In genomic region chr12:53267309-53268008, GRCh38 we compare ENCODE assay signal across 8 cellular contexts. TPM values are rescaled to one million over a fixed set of nuclear protein-coding genes. Genes with fewer than 3 reads are reported as not detected.
A peak's percentile ranks its signal among the peaks of the same experiment; 100 is the strongest.
DNase-seq lines count a peak whose midpoint lies in the region; ATAC-seq, FAIRE-seq and TF ChIP-seq lines count a peak whose summit lies in the region.

No MANE protein-coding gene starts in this region.

- H3K4me3 ChIP-seq in MM.1S (ENCODE audit: low read length) (peak overlapping the region; percentile 80), HepG2 (replicated peaks in 1 of 3; ENCODE audit: insufficient read depth in 1 of 3, low read depth in 2 of 3, low read length in 3 of 3) (peak overlapping the region; percentile 77 to 96 (median 91))

- ATAC-seq in GM18861 (IDR thresholded peaks at IDR 0.05; ENCODE audit: unreplicated experiment): peak; percentile 17
- peak; percentile 48 to 57 for ATAC-seq in activated naive CD4-positive, alpha-beta T cell treated with anti-CD3 and anti-CD28 coated beads, Interleukin-2, amount 50 U/mL, for 72 hours
- ATAC-seq in HepG2: peak; percentile 29

- no peaks in the 10 kb centered on the region for H3K36me3 ChIP-seq in MM.1S (replicated peaks; ENCODE audit: insufficient read depth, low read length)
- peaks cover 3 to 6% of the 10 kb centered on the region in 2 experiments; a peak in 2 of 5 replicates for H3K36me3 ChIP-seq in HepG2 (replicated peaks in 1 of 2; ENCODE audit: control insufficient read depth in 1 of 2, insufficient read depth in 2 of 2, low read length in 2 of 2)

- no peak for FAIRE-seq in HepG2 (lab: Jason Lieb, UNC)

- H3K9me3 ChIP-seq in MM.1S (replicated peaks; ENCODE audit: insufficient read depth, low read length) (no peaks in the 10 kb centered on the region), HepG2 (ENCODE audit: low read length) (no peaks in the 10 kb centered on the region)

- H3K4me1 ChIP-seq in MM.1S (ENCODE audit: low read length): peaks cover 6% of the 10 kb centered on the region
- H3K4me1 ChIP-seq in HepG2 (ENCODE audit: insufficient read depth, low read length): peaks cover 28% of the 10 kb centered on the region

- H3K27me3 ChIP-seq in MM.1S (replicated peaks; ENCODE audit: insufficient read depth, low read length): no peaks in the 10 kb centered on the region
- H3K27me3 ChIP-seq in HepG2 (ENCODE audit: control insufficient read depth in 1 of 2, insufficient read depth in 2 of 2, low read length in 2 of 2): no peaks in the 10 kb centered on the region

- no peak for TF ChIP-seq POLR2A in HepG2 (IDR thresholded peaks at IDR 0.05; ENCODE audit: insufficient read depth in 1 of 2, low read depth in 2 of 2, low read length in 2 of 2)

- in situ Hi-C loops in HepG2 (cut with HindIII; ENCODE audit: extremely low pct_ligation_motif_present, low pct_unique_long_range_greater_than_20kb): loop anchor here (5.0 kb wide), 1 partner anchor 50 kb away; no protein-coding TSS in a partner anchor

- no TSS peak for BruUV-seq in HepG2 (replicated peaks; lab: Mats Ljungman, UMichigan)

- no peak for TF ChIP-seq RAD21 in HepG2 (CRISPR knock-in tag; IDR thresholded peaks at IDR 0.05)

- H3K9ac ChIP-seq in MM.1S (ENCODE audit: low read length) (peak overlapping the region; percentile 68; the same call in 1 of the 2 replicates), HepG2 (ENCODE audit: insufficient read depth, low read depth, low read length) (peak overlapping the region; percentile 66; the same call in 1 of the 2 replicates)

- 41% methylated on average over 17 of the region's 17 CpGs for WGBS in HepG2 (ENCODE audit: low lambda C conversion rate)

- no peaks in the 10 kb centered on the region for H3K9me2 ChIP-seq in MM.1S (replicated peaks; ENCODE audit: insufficient read depth, low read length)

- POLR2A ChIA-PET in HepG2 (lab: Yijun Ruan, JAX): interaction anchor here (0.8 to 2.7 kb wide), 9 partner anchors 13 to 188 kb away, joined by 3 to 12 read pairs (median 3); partner anchors contain the start of genes AAAS, CSAD, PFDN5 and SPRYD3

- intact Hi-C loops in HepG2 (cut with micrococcal nuclease; ENCODE audit: unreplicated experiment): loop anchor here (1.0 kb wide), 1 partner anchor 54 kb away; no protein-coding TSS in a partner anchor

- H4K20me1 ChIP-seq in MM.1S (ENCODE audit: insufficient read depth, low read length) (no peaks in the 10 kb centered on the region), HepG2 (ENCODE audit: insufficient read depth, low read length) (no peaks in the 10 kb centered on the region)

- H3K4me2 ChIP-seq in MM.1S (ENCODE audit: low read depth, low read length) (peak overlapping the region; percentile 96), HepG2 (ENCODE audit: low read depth, low read length) (peak overlapping the region; percentile 82)

- peak overlapping the region; percentile 43; the same call in 1 of the 2 replicates for H3K27ac ChIP-seq in MM.1S (ENCODE audit: low read length)
- H3K27ac ChIP-seq in HepG2 (ENCODE audit: extremely low read length, insufficient read depth, low read length): no peak overlapping the region

- H3F3A ChIP-seq in MM.1S (ENCODE audit: insufficient read depth, low read length): peaks cover 6% of the 10 kb centered on the region; the same call in 1 of the 2 replicates

- H3K27ac Mint-ChIP-seq in activated naive CD4-positive, alpha-beta T cell treated with anti-CD3 and anti-CD28 coated beads, Interleukin-2, amount 50 U/mL, for 72 hours: peak overlapping the region; percentile 94 to 100

- H2AFZ ChIP-seq in MM.1S (ENCODE audit: low read length): peak overlapping the region; percentile 62
- peak overlapping the region; percentile 55 for H2AFZ ChIP-seq in HepG2 (ENCODE audit: low read length)

- peaks cover 26 to 35% of the 10 kb centered on the region in 2 donors for H3K36me3 Mint-ChIP-seq in activated naive CD4-positive, alpha-beta T cell treated with anti-CD3 and anti-CD28 coated beads, Interleukin-2, amount 50 U/mL, for 72 hours

- TF ChIP-seq CTCF in MM.1S (IDR thresholded peaks at IDR 0.05; ENCODE audit: low read length) (no peak), HepG2 (CRISPR knock-in tag; IDR thresholded peaks at IDR 0.05) (no peak)

- DNase-seq in MM.1S (no peak), HepG2 (ENCODE audit: low spot score) (no peak), GM03348 (ENCODE audit: low spot score) (no peak), NCI-H1105 treated with DMSO at 0.1 percent for 48 hours (lab: John Stamatoyannopoulos, UW) (no peak), NCI-H345 treated with DMSO at 0.1 percent for 48 hours (lab: John Stamatoyannopoulos, UW; ENCODE audit: unreplicated experiment) (no peak)
- no peak for DNase-seq in activated naive CD4-positive, alpha-beta T cell treated with anti-CD3 and anti-CD28 coated beads, Interleukin-2, amount 50 U/mL, for 72 hours (ENCODE audit: low spot score in 2 of 2)
- peak; percentile 17 for DNase-seq in stimulated activated naive CD4-positive, alpha-beta T cell treated with Interleukin-2 at 50 U/mL for 16 hours (lab: John Stamatoyannopoulos, UW)

- H3K79me2 ChIP-seq in MM.1S (ENCODE audit: low read length) (peaks cover 33% of the 10 kb centered on the region), HepG2 (ENCODE audit: insufficient read depth, low read length) (peaks cover 12% of the 10 kb centered on the region)

- no peak for TF ChIP-seq EP300 in HepG2 (IDR thresholded peaks at IDR 0.05; ENCODE audit: low read depth in 2 of 2, low read length in 2 of 2)
- no peak for TF ChIP-seq EP300 in HepG2 (CRISPR knock-in tag; IDR thresholded peaks at IDR 0.05; ENCODE audit: borderline replicate concordance)

- no peaks in the 10 kb centered on the region for H3K9me3 Mint-ChIP-seq in activated naive CD4-positive, alpha-beta T cell treated with anti-CD3 and anti-CD28 coated beads, Interleukin-2, amount 50 U/mL, for 72 hours

- CTCF ChIA-PET in HepG2 (lab: Yijun Ruan, JAX; ENCODE audit: low intra/inter-chr PET ratio, low total read pairs): interaction anchor here (0.9 kb wide), 1 partner anchor 55 kb away, joined by 5 read pairs; no protein-coding TSS in a partner anchor

RNA-seq across cellular contexts. Expression of gene ESPL1, which starts 0.6 kb away (rescaled TPM):
- 10 to 100 TPM; 32.8 to 76.3 TPM for total RNA-seq in activated naive CD4-positive, alpha-beta T cell treated with anti-CD3 and anti-CD28 coated beads, Interleukin-2, amount 50 U/mL, for 72 hours
- total RNA-seq in HepG2 (2016; rRNA removed; fragmentation: Illumina TruSeq; extraction: Trizol): 11.5 and 11.6 TPM in 2 replicates
- total RNA-seq in HepG2 (2016; cell fraction: cytosol; rRNA removed; fragmentation: Illumina TruSeq; extraction: Trizol; ENCODE audit: low read depth): 2.5 and 2.8 TPM in 2 replicates
- 11.5 and 12.0 TPM in 2 replicates for total RNA-seq in HepG2 (2016; cell fraction: insoluble cytoplasmic fraction; rRNA removed; fragmentation: Illumina TruSeq; extraction: Trizol)
- total RNA-seq in HepG2 (2016; cell fraction: membrane; rRNA removed; fragmentation: Illumina TruSeq; extraction: Trizol): 3.1 and 4.2 TPM in 2 replicates
- total RNA-seq in HepG2 (2016; cell fraction: nucleus; rRNA removed; fragmentation: Illumina TruSeq; extraction: Trizol): 16.7 and 24.8 TPM in 2 replicates
- 5.3 and 5.8 TPM in 2 replicates for polyA plus RNA-seq in HepG2 (2011; rRNA removed)
- polyA plus RNA-seq in HepG2 (2011; cell fraction: cytosol; rRNA removed): 1.9 and 3.3 TPM in 2 replicates
- 22.2 and 36.2 TPM in 2 replicates for polyA plus RNA-seq in HepG2 (2011; cell fraction: nucleus; rRNA removed)
- 2.4 and 4.2 TPM in 2 replicates for polyA plus RNA-seq in HepG2 (2012)
- 0.60 and 0.89 TPM in 2 replicates for polyA plus RNA-seq in HepG2 (2016; cell fraction: cytosol; fragmentation: Illumina TruSeq; extraction: Trizol; ENCODE audit: low read depth)
- 5.1 and 8.7 TPM in 2 replicates for polyA plus RNA-seq in HepG2 (2016; cell fraction: insoluble cytoplasmic fraction; fragmentation: Illumina TruSeq; extraction: Trizol; ENCODE audit: low read depth)
- 1.7 and 1.8 TPM in 2 replicates for polyA plus RNA-seq in HepG2 (2016; cell fraction: membrane; fragmentation: Illumina TruSeq; extraction: Trizol; ENCODE audit: low read depth)
- polyA plus RNA-seq in HepG2 (2016; cell fraction: nucleus; fragmentation: Illumina TruSeq; extraction: Trizol; ENCODE audit: insufficient read depth, low read depth): 41.3 and 46.0 TPM in 2 replicates
- polyA minus RNA-seq in HepG2 (2011; rRNA and poly(A)+ RNA removed; ENCODE audit: low replicate concordance): 14.1 and 75.7 TPM in 2 replicates
- polyA minus RNA-seq in HepG2 (2011; cell fraction: cytosol; rRNA and poly(A)+ RNA removed): 2.5 and 3.9 TPM in 2 replicates
- polyA minus RNA-seq in HepG2 (2011; cell fraction: nucleus; rRNA and poly(A)+ RNA removed): 13.1 and 16.0 TPM in 2 replicates

RNA-seq across cellular contexts. Expression of gene PFDN5, which starts 27.9 kb away (rescaled TPM):
- total RNA-seq in activated naive CD4-positive, alpha-beta T cell treated with anti-CD3 and anti-CD28 coated beads, Interleukin-2, amount 50 U/mL, for 72 hours: 100 to 1,000 TPM; 334 to 355 TPM
- total RNA-seq in HepG2 (2016; rRNA removed; fragmentation: Illumina TruSeq; extraction: Trizol): 462 and 578 TPM in 2 replicates
- 461 and 472 TPM in 2 replicates for total RNA-seq in HepG2 (2016; cell fraction: cytosol; rRNA removed; fragmentation: Illumina TruSeq; extraction: Trizol; ENCODE audit: low read depth)
- 478 and 604 TPM in 2 replicates for total RNA-seq in HepG2 (2016; cell fraction: insoluble cytoplasmic fraction; rRNA removed; fragmentation: Illumina TruSeq; extraction: Trizol)
- total RNA-seq in HepG2 (2016; cell fraction: membrane; rRNA removed; fragmentation: Illumina TruSeq; extraction: Trizol): 502 and 534 TPM in 2 replicates
- total RNA-seq in HepG2 (2016; cell fraction: nucleus; rRNA removed; fragmentation: Illumina TruSeq; extraction: Trizol): 239 and 246 TPM in 2 replicates
- polyA plus RNA-seq in HepG2 (2011; rRNA removed): 440 and 449 TPM in 2 replicates
- 513 and 623 TPM in 2 replicates for polyA plus RNA-seq in HepG2 (2011; cell fraction: cytosol; rRNA removed)
- 505 and 601 TPM in 2 replicates for polyA plus RNA-seq in HepG2 (2011; cell fraction: nucleus; rRNA removed)
- 398 and 423 TPM in 2 replicates for polyA plus RNA-seq in HepG2 (2012)
- 472 and 500 TPM in 2 replicates for polyA plus RNA-seq in HepG2 (2016; cell fraction: cytosol; fragmentation: Illumina TruSeq; extraction: Trizol; ENCODE audit: low read depth)
- polyA plus RNA-seq in HepG2 (2016; cell fraction: insoluble cytoplasmic fraction; fragmentation: Illumina TruSeq; extraction: Trizol; ENCODE audit: low read depth): 484 and 533 TPM in 2 replicates
- 441 and 460 TPM in 2 replicates for polyA plus RNA-seq in HepG2 (2016; cell fraction: membrane; fragmentation: Illumina TruSeq; extraction: Trizol; ENCODE audit: low read depth)
- 433 and 469 TPM in 2 replicates for polyA plus RNA-seq in HepG2 (2016; cell fraction: nucleus; fragmentation: Illumina TruSeq; extraction: Trizol; ENCODE audit: insufficient read depth, low read depth)
- polyA minus RNA-seq in HepG2 (2011; rRNA and poly(A)+ RNA removed; ENCODE audit: low replicate concordance): 90.5 and 285 TPM in 2 replicates
- 52.1 and 57.1 TPM in 2 replicates for polyA minus RNA-seq in HepG2 (2011; cell fraction: cytosol; rRNA and poly(A)+ RNA removed)
- 96.6 and 129 TPM in 2 replicates for polyA minus RNA-seq in HepG2 (2011; cell fraction: nucleus; rRNA and poly(A)+ RNA removed)

RNA-seq across cellular contexts. Expression of gene MYG1, which starts 32.0 kb away (rescaled TPM):
- 10 to 100 TPM; 63.8 to 91.5 TPM for total RNA-seq in activated naive CD4-positive, alpha-beta T cell treated with anti-CD3 and anti-CD28 coated beads, Interleukin-2, amount 50 U/mL, for 72 hours
- total RNA-seq in HepG2 (2016; rRNA removed; fragmentation: Illumina TruSeq; extraction: Trizol): 58.0 and 62.6 TPM in 2 replicates
- 35.2 and 36.5 TPM in 2 replicates for total RNA-seq in HepG2 (2016; cell fraction: cytosol; rRNA removed; fragmentation: Illumina TruSeq; extraction: Trizol; ENCODE audit: low read depth)
- 58.1 and 59.2 TPM in 2 replicates for total RNA-seq in HepG2 (2016; cell fraction: insoluble cytoplasmic fraction; rRNA removed; fragmentation: Illumina TruSeq; extraction: Trizol)
- total RNA-seq in HepG2 (2016; cell fraction: membrane; rRNA removed; fragmentation: Illumina TruSeq; extraction: Trizol): 45.1 and 51.7 TPM in 2 replicates
- total RNA-seq in HepG2 (2016; cell fraction: nucleus; rRNA removed; fragmentation: Illumina TruSeq; extraction: Trizol): 28.7 and 35.7 TPM in 2 replicates
- polyA plus RNA-seq in HepG2 (2011; rRNA removed): 38.6 and 40.7 TPM in 2 replicates
- 42.9 and 57.6 TPM in 2 replicates for polyA plus RNA-seq in HepG2 (2011; cell fraction: cytosol; rRNA removed)
- polyA plus RNA-seq in HepG2 (2011; cell fraction: nucleus; rRNA removed): 32.2 and 36.0 TPM in 2 replicates
- polyA plus RNA-seq in HepG2 (2012): 21.3 and 34.6 TPM in 2 replicates
- 38.0 and 47.5 TPM in 2 replicates for polyA plus RNA-seq in HepG2 (2016; cell fraction: cytosol; fragmentation: Illumina TruSeq; extraction: Trizol; ENCODE audit: low read depth)
- 49.2 and 59.1 TPM in 2 replicates for polyA plus RNA-seq in HepG2 (2016; cell fraction: insoluble cytoplasmic fraction; fragmentation: Illumina TruSeq; extraction: Trizol; ENCODE audit: low read depth)
- 39.2 and 41.9 TPM in 2 replicates for polyA plus RNA-seq in HepG2 (2016; cell fraction: membrane; fragmentation: Illumina TruSeq; extraction: Trizol; ENCODE audit: low read depth)
- polyA plus RNA-seq in HepG2 (2016; cell fraction: nucleus; fragmentation: Illumina TruSeq; extraction: Trizol; ENCODE audit: insufficient read depth, low read depth): 54.0 and 73.0 TPM in 2 replicates
- polyA minus RNA-seq in HepG2 (2011; rRNA and poly(A)+ RNA removed; ENCODE audit: low replicate concordance): 43.6 and 97.4 TPM in 2 replicates
- polyA minus RNA-seq in HepG2 (2011; cell fraction: cytosol; rRNA and poly(A)+ RNA removed): 15.0 and 19.7 TPM in 2 replicates
- polyA minus RNA-seq in HepG2 (2011; cell fraction: nucleus; rRNA and poly(A)+ RNA removed): 8.8 and 14.4 TPM in 2 replicates

RNA-seq across cellular contexts. Expression of gene RARG, which starts 35.5 kb away (rescaled TPM):
- total RNA-seq in activated naive CD4-positive, alpha-beta T cell treated with anti-CD3 and anti-CD28 coated beads, Interleukin-2, amount 50 U/mL, for 72 hours: 10 to 100 TPM; 15.5 to 23.5 TPM
- total RNA-seq in HepG2 (2016; rRNA removed; fragmentation: Illumina TruSeq; extraction: Trizol): 0.77 and 0.91 TPM in 2 replicates
- total RNA-seq in HepG2 (2016; cell fraction: cytosol; rRNA removed; fragmentation: Illumina TruSeq; extraction: Trizol; ENCODE audit: low read depth): 0.18 and 0.91 TPM in 2 replicates
- total RNA-seq in HepG2 (2016; cell fraction: insoluble cytoplasmic fraction; rRNA removed; fragmentation: Illumina TruSeq; extraction: Trizol): 0.49 and 1.3 TPM in 2 replicates
- total RNA-seq in HepG2 (2016; cell fraction: membrane; rRNA removed; fragmentation: Illumina TruSeq; extraction: Trizol): 0.90 and 1.1 TPM in 2 replicates
- total RNA-seq in HepG2 (2016; cell fraction: nucleus; rRNA removed; fragmentation: Illumina TruSeq; extraction: Trizol): 0.72 and 1.5 TPM in 2 replicates
- polyA plus RNA-seq in HepG2 (2011; rRNA removed): 1.5 and 1.6 TPM in 2 replicates
- 0.87 and 1.9 TPM in 2 replicates for polyA plus RNA-seq in HepG2 (2011; cell fraction: cytosol; rRNA removed)
- polyA plus RNA-seq in HepG2 (2011; cell fraction: nucleus; rRNA removed): 3.2 and 4.1 TPM in 2 replicates
- 0.89 and 0.92 TPM in 2 replicates for polyA plus RNA-seq in HepG2 (2012)
- 0.21 and 0.27 TPM in 2 replicates for polyA plus RNA-seq in HepG2 (2016; cell fraction: cytosol; fragmentation: Illumina TruSeq; extraction: Trizol; ENCODE audit: low read depth)
- polyA plus RNA-seq in HepG2 (2016; cell fraction: insoluble cytoplasmic fraction; fragmentation: Illumina TruSeq; extraction: Trizol; ENCODE audit: low read depth): 1.0 and 1.1 TPM in 2 replicates
- polyA plus RNA-seq in HepG2 (2016; cell fraction: membrane; fragmentation: Illumina TruSeq; extraction: Trizol; ENCODE audit: low read depth): 0.57 and 0.81 TPM in 2 replicates
- polyA plus RNA-seq in HepG2 (2016; cell fraction: nucleus; fragmentation: Illumina TruSeq; extraction: Trizol; ENCODE audit: insufficient read depth, low read depth): 2.2 and 2.3 TPM in 2 replicates
- 4.0 and 33.4 TPM in 2 replicates for polyA minus RNA-seq in HepG2 (2011; rRNA and poly(A)+ RNA removed; ENCODE audit: low replicate concordance)
- polyA minus RNA-seq in HepG2 (2011; cell fraction: cytosol; rRNA and poly(A)+ RNA removed): 0.99 and 1.1 TPM in 2 replicates
- polyA minus RNA-seq in HepG2 (2011; cell fraction: nucleus; rRNA and poly(A)+ RNA removed): 0.25 and 1.7 TPM in 2 replicates

RNA-seq across cellular contexts. Expression of gene AAAS, which starts 54.0 kb away (rescaled TPM):
- total RNA-seq in activated naive CD4-positive, alpha-beta T cell treated with anti-CD3 and anti-CD28 coated beads, Interleukin-2, amount 50 U/mL, for 72 hours: 10 to 100 TPM; 52.3 to 83.5 TPM
- total RNA-seq in HepG2 (2016; rRNA removed; fragmentation: Illumina TruSeq; extraction: Trizol): 47.6 and 49.9 TPM in 2 replicates
- total RNA-seq in HepG2 (2016; cell fraction: cytosol; rRNA removed; fragmentation: Illumina TruSeq; extraction: Trizol; ENCODE audit: low read depth): 6.3 and 7.4 TPM in 2 replicates
- 49.9 and 52.5 TPM in 2 replicates for total RNA-seq in HepG2 (2016; cell fraction: insoluble cytoplasmic fraction; rRNA removed; fragmentation: Illumina TruSeq; extraction: Trizol)
- total RNA-seq in HepG2 (2016; cell fraction: membrane; rRNA removed; fragmentation: Illumina TruSeq; extraction: Trizol): 10.6 and 11.1 TPM in 2 replicates
- total RNA-seq in HepG2 (2016; cell fraction: nucleus; rRNA removed; fragmentation: Illumina TruSeq; extraction: Trizol): 41.2 and 46.6 TPM in 2 replicates
- 52.0 and 54.0 TPM in 2 replicates for polyA plus RNA-seq in HepG2 (2011; rRNA removed)
- 37.5 and 46.8 TPM in 2 replicates for polyA plus RNA-seq in HepG2 (2011; cell fraction: cytosol; rRNA removed)
- polyA plus RNA-seq in HepG2 (2011; cell fraction: nucleus; rRNA removed): 182 and 197 TPM in 2 replicates
- polyA plus RNA-seq in HepG2 (2012): 40.1 and 43.3 TPM in 2 replicates
- 6.0 and 6.9 TPM in 2 replicates for polyA plus RNA-seq in HepG2 (2016; cell fraction: cytosol; fragmentation: Illumina TruSeq; extraction: Trizol; ENCODE audit: low read depth)
- polyA plus RNA-seq in HepG2 (2016; cell fraction: insoluble cytoplasmic fraction; fragmentation: Illumina TruSeq; extraction: Trizol; ENCODE audit: low read depth): 54.2 and 64.7 TPM in 2 replicates
- polyA plus RNA-seq in HepG2 (2016; cell fraction: membrane; fragmentation: Illumina TruSeq; extraction: Trizol; ENCODE audit: low read depth): 9.0 and 9.4 TPM in 2 replicates
- 70.0 and 70.8 TPM in 2 replicates for polyA plus RNA-seq in HepG2 (2016; cell fraction: nucleus; fragmentation: Illumina TruSeq; extraction: Trizol; ENCODE audit: insufficient read depth, low read depth)
- polyA minus RNA-seq in HepG2 (2011; rRNA and poly(A)+ RNA removed; ENCODE audit: low replicate concordance): 115 and 225 TPM in 2 replicates
- 21.9 and 28.0 TPM in 2 replicates for polyA minus RNA-seq in HepG2 (2011; cell fraction: cytosol; rRNA and poly(A)+ RNA removed)
- polyA minus RNA-seq in HepG2 (2011; cell fraction: nucleus; rRNA and poly(A)+ RNA removed): 39.3 and 48.9 TPM in 2 replicates
